In genomic region chr16:11819798-11820197, GRCh38 we compare ENCODE assay signal across 1 cellular context.
TF ChIP-seq lines count a peak whose summit lies in the region.

No MANE protein-coding gene starts in this region.

TF ChIP-seq in K562, 482 proteins besides CTCF, POLR2A, EP300 and RAD21 (continued from another document):
- TF ChIP-seq, protein P1, sequence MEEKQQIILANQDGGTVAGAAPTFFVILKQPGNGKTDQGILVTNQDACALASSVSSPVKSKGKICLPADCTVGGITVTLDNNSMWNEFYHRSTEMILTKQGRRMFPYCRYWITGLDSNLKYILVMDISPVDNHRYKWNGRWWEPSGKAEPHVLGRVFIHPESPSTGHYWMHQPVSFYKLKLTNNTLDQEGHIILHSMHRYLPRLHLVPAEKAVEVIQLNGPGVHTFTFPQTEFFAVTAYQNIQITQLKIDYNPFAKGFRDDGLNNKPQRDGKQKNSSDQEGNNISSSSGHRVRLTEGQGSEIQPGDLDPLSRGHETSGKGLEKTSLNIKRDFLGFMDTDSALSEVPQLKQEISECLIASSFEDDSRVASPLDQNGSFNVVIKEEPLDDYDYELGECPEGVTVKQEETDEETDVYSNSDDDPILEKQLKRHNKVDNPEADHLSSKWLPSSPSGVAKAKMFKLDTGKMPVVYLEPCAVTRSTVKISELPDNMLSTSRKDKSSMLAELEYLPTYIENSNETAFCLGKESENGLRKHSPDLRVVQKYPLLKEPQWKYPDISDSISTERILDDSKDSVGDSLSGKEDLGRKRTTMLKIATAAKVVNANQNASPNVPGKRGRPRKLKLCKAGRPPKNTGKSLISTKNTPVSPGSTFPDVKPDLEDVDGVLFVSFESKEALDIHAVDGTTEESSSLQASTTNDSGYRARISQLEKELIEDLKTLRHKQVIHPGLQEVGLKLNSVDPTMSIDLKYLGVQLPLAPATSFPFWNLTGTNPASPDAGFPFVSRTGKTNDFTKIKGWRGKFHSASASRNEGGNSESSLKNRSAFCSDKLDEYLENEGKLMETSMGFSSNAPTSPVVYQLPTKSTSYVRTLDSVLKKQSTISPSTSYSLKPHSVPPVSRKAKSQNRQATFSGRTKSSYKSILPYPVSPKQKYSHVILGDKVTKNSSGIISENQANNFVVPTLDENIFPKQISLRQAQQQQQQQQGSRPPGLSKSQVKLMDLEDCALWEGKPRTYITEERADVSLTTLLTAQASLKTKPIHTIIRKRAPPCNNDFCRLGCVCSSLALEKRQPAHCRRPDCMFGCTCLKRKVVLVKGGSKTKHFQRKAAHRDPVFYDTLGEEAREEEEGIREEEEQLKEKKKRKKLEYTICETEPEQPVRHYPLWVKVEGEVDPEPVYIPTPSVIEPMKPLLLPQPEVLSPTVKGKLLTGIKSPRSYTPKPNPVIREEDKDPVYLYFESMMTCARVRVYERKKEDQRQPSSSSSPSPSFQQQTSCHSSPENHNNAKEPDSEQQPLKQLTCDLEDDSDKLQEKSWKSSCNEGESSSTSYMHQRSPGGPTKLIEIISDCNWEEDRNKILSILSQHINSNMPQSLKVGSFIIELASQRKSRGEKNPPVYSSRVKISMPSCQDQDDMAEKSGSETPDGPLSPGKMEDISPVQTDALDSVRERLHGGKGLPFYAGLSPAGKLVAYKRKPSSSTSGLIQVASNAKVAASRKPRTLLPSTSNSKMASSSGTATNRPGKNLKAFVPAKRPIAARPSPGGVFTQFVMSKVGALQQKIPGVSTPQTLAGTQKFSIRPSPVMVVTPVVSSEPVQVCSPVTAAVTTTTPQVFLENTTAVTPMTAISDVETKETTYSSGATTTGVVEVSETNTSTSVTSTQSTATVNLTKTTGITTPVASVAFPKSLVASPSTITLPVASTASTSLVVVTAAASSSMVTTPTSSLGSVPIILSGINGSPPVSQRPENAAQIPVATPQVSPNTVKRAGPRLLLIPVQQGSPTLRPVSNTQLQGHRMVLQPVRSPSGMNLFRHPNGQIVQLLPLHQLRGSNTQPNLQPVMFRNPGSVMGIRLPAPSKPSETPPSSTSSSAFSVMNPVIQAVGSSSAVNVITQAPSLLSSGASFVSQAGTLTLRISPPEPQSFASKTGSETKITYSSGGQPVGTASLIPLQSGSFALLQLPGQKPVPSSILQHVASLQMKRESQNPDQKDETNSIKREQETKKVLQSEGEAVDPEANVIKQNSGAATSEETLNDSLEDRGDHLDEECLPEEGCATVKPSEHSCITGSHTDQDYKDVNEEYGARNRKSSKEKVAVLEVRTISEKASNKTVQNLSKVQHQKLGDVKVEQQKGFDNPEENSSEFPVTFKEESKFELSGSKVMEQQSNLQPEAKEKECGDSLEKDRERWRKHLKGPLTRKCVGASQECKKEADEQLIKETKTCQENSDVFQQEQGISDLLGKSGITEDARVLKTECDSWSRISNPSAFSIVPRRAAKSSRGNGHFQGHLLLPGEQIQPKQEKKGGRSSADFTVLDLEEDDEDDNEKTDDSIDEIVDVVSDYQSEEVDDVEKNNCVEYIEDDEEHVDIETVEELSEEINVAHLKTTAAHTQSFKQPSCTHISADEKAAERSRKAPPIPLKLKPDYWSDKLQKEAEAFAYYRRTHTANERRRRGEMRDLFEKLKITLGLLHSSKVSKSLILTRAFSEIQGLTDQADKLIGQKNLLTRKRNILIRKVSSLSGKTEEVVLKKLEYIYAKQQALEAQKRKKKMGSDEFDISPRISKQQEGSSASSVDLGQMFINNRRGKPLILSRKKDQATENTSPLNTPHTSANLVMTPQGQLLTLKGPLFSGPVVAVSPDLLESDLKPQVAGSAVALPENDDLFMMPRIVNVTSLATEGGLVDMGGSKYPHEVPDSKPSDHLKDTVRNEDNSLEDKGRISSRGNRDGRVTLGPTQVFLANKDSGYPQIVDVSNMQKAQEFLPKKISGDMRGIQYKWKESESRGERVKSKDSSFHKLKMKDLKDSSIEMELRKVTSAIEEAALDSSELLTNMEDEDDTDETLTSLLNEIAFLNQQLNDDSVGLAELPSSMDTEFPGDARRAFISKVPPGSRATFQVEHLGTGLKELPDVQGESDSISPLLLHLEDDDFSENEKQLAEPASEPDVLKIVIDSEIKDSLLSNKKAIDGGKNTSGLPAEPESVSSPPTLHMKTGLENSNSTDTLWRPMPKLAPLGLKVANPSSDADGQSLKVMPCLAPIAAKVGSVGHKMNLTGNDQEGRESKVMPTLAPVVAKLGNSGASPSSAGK (IDR thresholded peaks at IDR 0.05), result peak; percentile 76
- TF ChIP-seq SPI1 (IDR thresholded peaks at IDR 0.05; ENCODE audit: borderline replicate concordance, low read depth, low read length) (peak; percentile 100), SMARCE1 (IDR thresholded peaks at IDR 0.05) (peak; percentile 66; the same call in 1 of the 2 replicates), ZNF717 (CRISPR knock-in tag; IDR thresholded peaks at IDR 0.05) (no peak), TEAD1 (CRISPR knock-in tag; IDR thresholded peaks at IDR 0.05) (no peak), SIRT6 (IDR thresholded peaks at IDR 0.05; ENCODE audit: low read depth, low read length) (no peak), ZNF76 (CRISPR knock-in tag; IDR thresholded peaks at IDR 0.05; ENCODE audit: borderline replicate concordance) (no peak), CREM (IDR thresholded peaks at IDR 0.05; ENCODE audit: low read depth) (peak; percentile 52; the same call in 1 of the 2 replicates), RCOR1 (IDR thresholded peaks at IDR 0.05; ENCODE audit: borderline replicate concordance in 1 of 2, low read depth in 2 of 2, low read length in 2 of 2) (0 out of 4 replicates have a peak, but pooled peaks of 1 of the 2 experiments have one; percentile 18), ZNF140 (CRISPR knock-in tag; IDR thresholded peaks at IDR 0.05) (no peak), ATF7 (IDR thresholded peaks at IDR 0.05) (peak; percentile 43; the same call in 1 of the 2 replicates), SMARCA4 (IDR thresholded peaks at IDR 0.05) (peak; percentile 70; the same call in 1 of the 2 replicates), CREB1 (IDR thresholded peaks at IDR 0.05) (no peak), CREB1 (CRISPR knock-in tag; IDR thresholded peaks at IDR 0.05) (no peak), DNMT1 (IDR thresholded peaks at IDR 0.05) (no peak)
- TF ChIP-seq, protein P2, sequence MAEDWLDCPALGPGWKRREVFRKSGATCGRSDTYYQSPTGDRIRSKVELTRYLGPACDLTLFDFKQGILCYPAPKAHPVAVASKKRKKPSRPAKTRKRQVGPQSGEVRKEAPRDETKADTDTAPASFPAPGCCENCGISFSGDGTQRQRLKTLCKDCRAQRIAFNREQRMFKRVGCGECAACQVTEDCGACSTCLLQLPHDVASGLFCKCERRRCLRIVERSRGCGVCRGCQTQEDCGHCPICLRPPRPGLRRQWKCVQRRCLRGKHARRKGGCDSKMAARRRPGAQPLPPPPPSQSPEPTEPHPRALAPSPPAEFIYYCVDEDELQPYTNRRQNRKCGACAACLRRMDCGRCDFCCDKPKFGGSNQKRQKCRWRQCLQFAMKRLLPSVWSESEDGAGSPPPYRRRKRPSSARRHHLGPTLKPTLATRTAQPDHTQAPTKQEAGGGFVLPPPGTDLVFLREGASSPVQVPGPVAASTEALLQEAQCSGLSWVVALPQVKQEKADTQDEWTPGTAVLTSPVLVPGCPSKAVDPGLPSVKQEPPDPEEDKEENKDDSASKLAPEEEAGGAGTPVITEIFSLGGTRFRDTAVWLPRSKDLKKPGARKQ (CRISPR knock-in tag; IDR thresholded peaks at IDR 0.05), result no peak
- TF ChIP-seq, protein P3, sequence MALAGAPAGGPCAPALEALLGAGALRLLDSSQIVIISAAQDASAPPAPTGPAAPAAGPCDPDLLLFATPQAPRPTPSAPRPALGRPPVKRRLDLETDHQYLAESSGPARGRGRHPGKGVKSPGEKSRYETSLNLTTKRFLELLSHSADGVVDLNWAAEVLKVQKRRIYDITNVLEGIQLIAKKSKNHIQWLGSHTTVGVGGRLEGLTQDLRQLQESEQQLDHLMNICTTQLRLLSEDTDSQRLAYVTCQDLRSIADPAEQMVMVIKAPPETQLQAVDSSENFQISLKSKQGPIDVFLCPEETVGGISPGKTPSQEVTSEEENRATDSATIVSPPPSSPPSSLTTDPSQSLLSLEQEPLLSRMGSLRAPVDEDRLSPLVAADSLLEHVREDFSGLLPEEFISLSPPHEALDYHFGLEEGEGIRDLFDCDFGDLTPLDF (CRISPR knock-in tag; IDR thresholded peaks at IDR 0.05), result no peak
- TF ChIP-seq, protein P4, sequence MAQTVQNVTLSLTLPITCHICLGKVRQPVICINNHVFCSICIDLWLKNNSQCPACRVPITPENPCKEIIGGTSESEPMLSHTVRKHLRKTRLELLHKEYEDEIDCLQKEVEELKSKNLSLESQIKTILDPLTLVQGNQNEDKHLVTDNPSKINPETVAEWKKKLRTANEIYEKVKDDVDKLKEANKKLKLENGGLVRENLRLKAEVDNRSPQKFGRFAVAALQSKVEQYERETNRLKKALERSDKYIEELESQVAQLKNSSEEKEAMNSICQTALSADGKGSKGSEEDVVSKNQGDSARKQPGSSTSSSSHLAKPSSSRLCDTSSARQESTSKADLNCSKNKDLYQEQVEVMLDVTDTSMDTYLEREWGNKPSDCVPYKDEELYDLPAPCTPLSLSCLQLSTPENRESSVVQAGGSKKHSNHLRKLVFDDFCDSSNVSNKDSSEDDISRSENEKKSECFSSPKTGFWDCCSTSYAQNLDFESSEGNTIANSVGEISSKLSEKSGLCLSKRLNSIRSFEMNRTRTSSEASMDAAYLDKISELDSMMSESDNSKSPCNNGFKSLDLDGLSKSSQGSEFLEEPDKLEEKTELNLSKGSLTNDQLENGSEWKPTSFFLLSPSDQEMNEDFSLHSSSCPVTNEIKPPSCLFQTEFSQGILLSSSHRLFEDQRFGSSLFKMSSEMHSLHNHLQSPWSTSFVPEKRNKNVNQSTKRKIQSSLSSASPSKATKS (CRISPR knock-in tag; IDR thresholded peaks at IDR 0.05), result no peak
TF ChIP-seq in K562: peak in this region for 28.
